Comparison of ENCODE assay signal across 20 cellular contexts in the genomic region with DNA sequence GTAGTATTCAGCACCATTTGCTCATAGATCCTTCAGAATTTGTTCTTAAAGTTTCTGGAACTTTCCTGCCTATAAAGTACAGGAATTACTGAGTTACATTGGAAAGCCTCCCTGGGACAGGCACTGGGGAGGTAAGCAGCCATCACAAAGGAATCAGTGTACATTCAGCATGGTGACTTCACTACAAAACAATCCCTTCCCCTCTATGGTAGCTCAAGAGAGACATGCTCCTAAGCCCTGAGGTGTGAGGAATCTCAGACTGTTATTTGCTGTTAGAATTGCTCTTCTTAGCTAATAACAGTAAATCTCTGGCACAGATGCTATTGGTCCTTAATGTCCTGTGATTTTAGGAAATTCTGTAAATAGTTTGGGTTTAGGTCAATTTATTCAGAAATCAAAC.
"Had no signal": no experiment of that assay in that cellular context is flagged by ENCODE, and none has a peak within 500 bp of the region (broad histone marks: within the 10 kb centered on the region; RNA-seq: fewer than 3 reads in every experiment).

No MANE protein-coding gene starts in this region.

- H3K27me3 Mint-ChIP-seq: naive thymus-derived CD4-positive, alpha-beta T cell had no signal

- H3K4me1 ChIP-seq: gastroesophageal sphincter, right atrium auricular region, sigmoid colon, stomach, transverse colon had no signal

- H3K27ac Mint-ChIP-seq: immature natural killer cell; naive thymus-derived CD4-positive, alpha-beta T cell; nephron progenitor cell had no signal

- ATAC-seq: esophagus mucosa; gastroesophageal sphincter; naive thymus-derived CD4-positive, alpha-beta T cell had no signal

- H3K9me3 ChIP-seq: neutrophil, ovary, sigmoid colon, thoracic aorta, transverse colon had no signal

- H3K4me3 Mint-ChIP-seq: immature natural killer cell; naive thymus-derived CD4-positive, alpha-beta T cell; nephron progenitor cell had no signal

- H3K36me3 Mint-ChIP-seq: immature natural killer cell; naive thymus-derived CD4-positive, alpha-beta T cell had no signal

- H3K27me3 ChIP-seq: dorsolateral prefrontal cortex, gastroesophageal sphincter, neutrophil, ovary, right atrium auricular region, sigmoid colon, stomach, transverse colon had no signal

- H3K4me1 Mint-ChIP-seq: immature natural killer cell; naive thymus-derived CD4-positive, alpha-beta T cell; nephron progenitor cell had no signal

- DNase-seq: cortex of kidney; dorsolateral prefrontal cortex; effector CD8-positive, alpha-beta T cell; glutamatergic neuron; immature natural killer cell; naive thymus-derived CD4-positive, alpha-beta T cell; nephron progenitor cell; ovary; sigmoid colon; stimulated activated CD4-positive, alpha-beta T cell treated with anti-CD3 and anti-CD28 coated beads, Interleukin-12 subunit alpha, Interleukin-12 subunit beta, amount 100 ng/mL, for 4 hours; stimulated activated naive CD4-positive, alpha-beta T cell; stomach; substantia nigra; transverse colon had no signal

- H3K27ac ChIP-seq: dorsolateral prefrontal cortex, gastroesophageal sphincter, neutrophil, ovary, right atrium auricular region, sigmoid colon, skin epidermis, stomach, thoracic aorta, transverse colon had no signal

- H3K36me3 ChIP-seq: gastroesophageal sphincter, neutrophil, ovary, right atrium auricular region, sigmoid colon, stomach, thoracic aorta, transverse colon had no signal

- H3K4me3 ChIP-seq: dorsolateral prefrontal cortex, gastroesophageal sphincter, ovary, right atrium auricular region, sigmoid colon, skin epidermis, stomach, thoracic aorta, transverse colon had no signal
